In the genomic region with DNA sequence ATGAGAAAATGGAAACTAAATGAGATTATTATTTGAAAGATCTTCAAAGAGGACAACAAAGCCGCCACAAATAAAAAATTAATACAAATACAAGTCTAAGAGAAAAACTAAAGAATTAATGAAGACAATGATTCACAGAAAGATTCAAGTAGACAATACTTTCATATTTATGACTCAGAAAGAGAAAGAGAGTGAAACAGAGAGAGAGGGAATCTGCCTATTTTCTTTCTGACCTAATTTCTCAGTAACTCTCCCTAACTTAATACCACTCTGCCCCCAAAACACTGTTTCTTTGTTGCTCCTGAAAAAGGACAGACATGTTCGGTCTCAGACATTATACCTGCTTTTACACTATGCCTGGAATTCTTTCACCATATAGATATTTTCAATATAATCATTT, we compare ENCODE assay signal across 17 cellular contexts.
DNase-seq lines count a peak whose midpoint lies in the region; ATAC-seq and TF ChIP-seq lines count a peak whose summit lies in the region.
"Had no signal": no experiment of that assay in that cellular context is flagged by ENCODE, and none has a peak within 500 bp of the region (broad histone marks: within the 10 kb centered on the region; RNA-seq: fewer than 3 reads in every experiment).

No MANE protein-coding gene starts in this region.

- H3K9me3 ChIP-seq in SU-DHL-6 (ENCODE audit: insufficient read depth, low read length) (no peaks in the 10 kb centered on the region), mucosa of descending colon (no peaks in the 10 kb centered on the region)
- H3K9me3 ChIP-seq: BLaER1, Caco-2 had no signal

- intact Hi-C loops in mucosa of descending colon (cut with DNase I, micrococcal nuclease) = no loop called here

- TF ChIP-seq CTCF in SU-DHL-6 (IDR thresholded peaks at IDR 0.05; ENCODE audit: insufficient read depth, low read length, poor library complexity, severe bottlenecking) = no peak
- TF ChIP-seq CTCF in mucosa of descending colon (IDR thresholded peaks at IDR 0.05) = no peak

- H3K27ac ChIP-seq in SU-DHL-6 (ENCODE audit: low read depth, low read length) = no peak overlapping the region
- H3K27ac ChIP-seq: 22Rv1, BLaER1, C4-2B had no signal

- H3K4me3 ChIP-seq in SU-DHL-6 (ENCODE audit: insufficient read depth, low read length, poor library complexity, severe bottlenecking) (no peak overlapping the region), mucosa of descending colon (no peak overlapping the region)
- H3K4me3 ChIP-seq: BLaER1, GM23338 had no signal

- no peak overlapping the region for H3K9ac ChIP-seq in SU-DHL-6 (ENCODE audit: low read length)
- H3K9ac ChIP-seq: BLaER1 had no signal

- peak; percentile 52 for ATAC-seq in GM21786 (IDR thresholded peaks at IDR 0.05; ENCODE audit: unreplicated experiment)
- peak; percentile 59 for ATAC-seq in HG03432 (IDR thresholded peaks at IDR 0.05; ENCODE audit: unreplicated experiment)
- ATAC-seq in mucosa of descending colon = no peak
- ATAC-seq: CD8-positive, alpha-beta T cell; GM23338; HCT116 had no signal

- no peaks in the 10 kb centered on the region for H3K79me2 ChIP-seq in SU-DHL-6 (ENCODE audit: insufficient read depth, low read length)

- no peaks in the 10 kb centered on the region for H3K9me2 ChIP-seq in SU-DHL-6 (replicated peaks; ENCODE audit: insufficient read depth, low read length)

- H3K4me1 ChIP-seq in mucosa of descending colon (ENCODE audit: low read depth) = no peaks in the 10 kb centered on the region
- H3K4me1 ChIP-seq: Caco-2 had no signal

- H3K36me3 ChIP-seq in SU-DHL-6 (ENCODE audit: low read length) = no peaks in the 10 kb centered on the region
- H3K36me3 ChIP-seq in mucosa of descending colon (ENCODE audit: low read depth) = no peaks in the 10 kb centered on the region
- H3K36me3 ChIP-seq: BLaER1 had no signal

- H3K27me3 ChIP-seq in SU-DHL-6 (ENCODE audit: low read length) = no peaks in the 10 kb centered on the region
- H3K27me3 ChIP-seq: BLaER1 had no signal

- H4K20me1 ChIP-seq in SU-DHL-6 (ENCODE audit: low read depth, low read length) = no peaks in the 10 kb centered on the region
- H4K20me1 ChIP-seq: BLaER1 had no signal

- H3K4me2 ChIP-seq in SU-DHL-6 (ENCODE audit: low read depth, low read length, poor library complexity, severe bottlenecking) = peak overlapping the region; percentile 9
- H3K4me2 ChIP-seq: BLaER1, GM23338 had no signal

- no peak for DNase-seq in NK-92 treated with Interleukin-12 subunit alpha and Interleukin-12 subunit beta, amount 100 ng/mL, for 24 hours (lab: John Stamatoyannopoulos, UW)
- DNase-seq in activated naive CD4-positive, alpha-beta T cell treated with anti-CD3 and anti-CD28 coated beads, Interleukin-2, amount 50 U/mL, for 16 hours = no peak
- no peak for DNase-seq in mucosa of descending colon
- DNase-seq: Caco-2; CD4-positive, CD25-positive, alpha-beta regulatory T cell; CD8-positive, alpha-beta T cell; DMS153; DND-41; H9 had no signal

- H3F3A ChIP-seq in SU-DHL-6 (ENCODE audit: insufficient read depth) = no peaks in the 10 kb centered on the region

- peak overlapping the region; percentile 23 for H2AFZ ChIP-seq in SU-DHL-6 (ENCODE audit: low read depth, low read length, severe bottlenecking)
- H2AFZ ChIP-seq: GM23338 had no signal
